Comparison of ENCODE assay signal across 1 cellular context in the genomic region with DNA sequence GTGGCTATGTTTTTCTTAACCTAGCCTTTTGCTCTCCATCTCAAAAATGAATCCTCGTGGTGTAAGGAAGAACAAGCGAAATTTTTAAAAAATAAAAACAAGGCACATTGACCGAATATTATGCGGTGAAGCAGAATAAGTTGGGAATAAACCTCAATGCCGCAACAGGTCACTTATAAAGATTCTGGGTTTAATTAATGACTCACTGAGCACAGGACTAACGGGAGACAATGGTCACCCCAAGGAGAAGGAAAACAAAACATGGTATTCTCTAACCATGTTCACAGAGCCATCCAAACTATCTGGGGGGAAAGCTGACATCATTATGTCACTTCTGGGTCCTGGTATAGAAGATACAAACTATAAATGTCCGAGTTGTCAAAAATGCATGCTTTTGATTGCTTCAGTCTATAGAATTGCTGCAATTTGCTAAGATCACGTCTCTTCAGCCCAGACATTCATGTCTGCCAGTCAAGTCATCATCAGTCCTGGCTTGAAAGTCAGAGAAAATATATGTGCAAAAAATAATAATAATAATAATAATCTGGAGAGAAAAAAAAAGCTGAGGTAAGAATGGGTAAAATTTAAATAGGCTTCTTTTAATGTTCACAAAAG.
TF ChIP-seq lines count a peak whose summit lies in the region.

No MANE protein-coding gene starts in this region.

TF ChIP-seq in WTC11, 78 proteins besides CTCF, POLR2A, EP300 and RAD21 (continued from another document):
- TF ChIP-seq, protein P1, sequence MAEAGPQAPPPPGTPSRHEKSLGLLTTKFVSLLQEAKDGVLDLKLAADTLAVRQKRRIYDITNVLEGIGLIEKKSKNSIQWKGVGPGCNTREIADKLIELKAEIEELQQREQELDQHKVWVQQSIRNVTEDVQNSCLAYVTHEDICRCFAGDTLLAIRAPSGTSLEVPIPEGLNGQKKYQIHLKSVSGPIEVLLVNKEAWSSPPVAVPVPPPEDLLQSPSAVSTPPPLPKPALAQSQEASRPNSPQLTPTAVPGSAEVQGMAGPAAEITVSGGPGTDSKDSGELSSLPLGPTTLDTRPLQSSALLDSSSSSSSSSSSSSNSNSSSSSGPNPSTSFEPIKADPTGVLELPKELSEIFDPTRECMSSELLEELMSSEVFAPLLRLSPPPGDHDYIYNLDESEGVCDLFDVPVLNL (CRISPR knock-in tag; IDR thresholded peaks at IDR 0.05; ENCODE audit: borderline replicate concordance, low read depth), result no peak
- TF ChIP-seq ZNF219 (CRISPR knock-in tag; IDR thresholded peaks at IDR 0.05; ENCODE audit: borderline replicate concordance) (no peak), CBFB (CRISPR knock-in tag; IDR thresholded peaks at IDR 0.05; ENCODE audit: low read depth) (no peak), FOXK1 (CRISPR knock-in tag; IDR thresholded peaks at IDR 0.05) (no peak), ZNF138 (CRISPR knock-in tag; conservative IDR thresholded peaks at IDR 0.05) (no peak)
